25 cellular contexts compared by ENCODE assay signal in the genomic region with DNA sequence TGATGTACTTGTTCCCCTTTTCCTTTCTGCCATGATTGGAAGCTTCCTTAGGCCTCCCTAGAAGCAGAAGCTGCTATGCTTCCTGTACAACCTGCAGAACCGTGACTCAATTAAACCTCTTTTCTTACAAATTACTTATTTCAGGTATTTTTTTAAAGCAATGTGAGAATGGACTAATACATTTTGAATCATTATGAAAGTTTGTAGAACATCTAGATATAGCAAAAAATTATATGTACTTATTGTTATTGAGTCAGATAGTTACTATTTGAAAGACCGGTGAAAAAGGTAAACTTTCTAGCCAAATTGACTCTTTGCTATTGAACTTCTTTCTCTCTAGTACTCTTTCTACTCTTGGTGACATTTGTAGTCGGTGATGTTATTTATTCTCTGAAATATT.
A peak's percentile ranks its signal among the peaks of the same experiment; 100 is the strongest.
DNase-seq lines count a peak whose midpoint lies in the region; ATAC-seq, FAIRE-seq and TF ChIP-seq lines count a peak whose summit lies in the region.
"Had no signal": no experiment of that assay in that cellular context is flagged by ENCODE, and none has a peak within 500 bp of the region (broad histone marks: within the 10 kb centered on the region; RNA-seq: fewer than 3 reads in every experiment).

No MANE protein-coding gene starts in this region.

- TF ChIP-seq EP300 in GM12878 (IDR thresholded peaks at IDR 0.05; ENCODE audit: borderline replicate concordance in 1 of 2, control insufficient read depth in 1 of 2, low read depth in 2 of 2, low read length in 2 of 2), result no peak

- POLR2A ChIA-PET in GM12878 (lab: Charles Lee), result no interaction called here

- H3K27ac ChIP-seq in GM12878 (ENCODE audit: control insufficient read depth, insufficient read depth), result no peak overlapping the region
- no peak overlapping the region for H3K27ac ChIP-seq in heart left ventricle
- H3K27ac ChIP-seq: A549; BLaER1 treated with 17β-estradiol and CSF1 and Interleukin-3, amounts not matched to agents 10 nM and 100 nM had no signal

- in situ Hi-C loops in GM12878 (cut with MboI), result no loop called here

- H3K9ac ChIP-seq in GM12878 (ENCODE audit: control insufficient read depth, insufficient read depth, low read length), result no peak overlapping the region
- H3K9ac ChIP-seq: BLaER1 treated with 17β-estradiol and CSF1 and Interleukin-3, amounts not matched to agents 10 nM and 100 nM had no signal

- H3K4me2 ChIP-seq in GM12878 (ENCODE audit: control insufficient read depth, insufficient read depth), result no peak overlapping the region
- H3K4me2 ChIP-seq: A549; BLaER1 treated with 17β-estradiol and CSF1 and Interleukin-3, amounts not matched to agents 10 nM and 100 nM had no signal

- H3K4me1 Mint-ChIP-seq in activated naive CD4-positive, alpha-beta T cell treated with anti-CD3 and anti-CD28 coated beads, Interleukin-2, amount 10 ng/mL, durations not matched to agents 7 days and 5 days, result no peaks in the 10 kb centered on the region
- H3K4me1 Mint-ChIP-seq: CD8-positive, alpha-beta memory T cell had no signal

- no peaks in the 10 kb centered on the region for H3K36me3 ChIP-seq in GM12878 (ENCODE audit: control insufficient read depth in 2 of 2, insufficient read depth in 2 of 2, low read length in 1 of 2)
- H3K36me3 ChIP-seq in heart left ventricle, result no peaks in the 10 kb centered on the region
- H3K36me3 ChIP-seq: BE2C; BLaER1 treated with 17β-estradiol and CSF1 and Interleukin-3, amounts not matched to agents 10 nM and 100 nM had no signal

- no peaks in the 10 kb centered on the region for H3K27me3 Mint-ChIP-seq in activated naive CD4-positive, alpha-beta T cell treated with anti-CD3 and anti-CD28 coated beads, Interleukin-2, amount 10 ng/mL, durations not matched to agents 7 days and 5 days
- H3K27me3 Mint-ChIP-seq: CD4-positive, alpha-beta T cell; CD8-positive, alpha-beta memory T cell had no signal

- no peak for TF ChIP-seq RAD21 in GM12878 (IDR thresholded peaks at IDR 0.05; ENCODE audit: insufficient read depth, low read depth, low read length)

- SMC1A ChIA-PET in GM12878 (lab: Charles Lee; ENCODE audit: uncharacterized antibody, unreplicated experiment), result no interaction called here

- intact Hi-C loops in GM12878 (cut with micrococcal nuclease; ENCODE audit: unreplicated experiment), result no loop called here
- intact Hi-C loops in heart left ventricle (cut with DNase I), result no loop called here

- CTCF ChIA-PET in activated naive CD4-positive, alpha-beta T cell treated with anti-CD3 and anti-CD28 coated beads, Interleukin-2, amount 10 ng/mL, durations not matched to agents 7 days and 5 days (lab: Charles Lee), result no interaction called here
- CTCF ChIA-PET in GM12878 (lab: Yijun Ruan, JAX), result no interaction called here

- no peak for DNase-seq in activated naive CD4-positive, alpha-beta T cell treated with anti-CD3 and anti-CD28 coated beads, Interleukin-2, amount 10 ng/mL, durations not matched to agents 7 days and 5 days
- DNase-seq in activated naive CD4-positive, alpha-beta T cell treated with anti-CD3 and anti-CD28 coated beads, Interleukin-2, amount 50 U/mL, for 72 hours (ENCODE audit: low spot score in 2 of 2), result no peak
- peak; percentile 41 for DNase-seq in MV-4-11 (lab: John Stamatoyannopoulos, UW)
- DNase-seq in GM12878 (ENCODE audit: low read depth, low spot score), result no peak
- no peak for DNase-seq in heart left ventricle
- DNase-seq: 8988T; ACHN; AML-193; BE2C; CD4-positive, alpha-beta T cell; DMS 273 treated with DMSO at 0.1 percent for 48 hours; DMS79; EL; GDM1; H7; HCEC 1CT had no signal

- no peaks in the 10 kb centered on the region for H4K20me1 ChIP-seq in GM12878 (ENCODE audit: control insufficient read depth, insufficient read depth)
- H4K20me1 ChIP-seq: BLaER1 treated with 17β-estradiol and CSF1 and Interleukin-3, amounts not matched to agents 10 nM and 100 nM had no signal

- RAD21 ChIA-PET in GM12878 (lab: Charles Lee; ENCODE audit: unreplicated experiment), result no interaction called here

- H3K27me3 ChIP-seq in GM12878 (replicated peaks in 1 of 2; ENCODE audit: control insufficient read depth in 2 of 2, insufficient read depth in 2 of 2, low read length in 1 of 2), result no peaks in the 10 kb centered on the region
- no peaks in the 10 kb centered on the region for H3K27me3 ChIP-seq in heart left ventricle
- H3K27me3 ChIP-seq: BE2C; BLaER1 treated with 17β-estradiol and CSF1 and Interleukin-3, amounts not matched to agents 10 nM and 100 nM had no signal

- H3K4me3 Mint-ChIP-seq in activated naive CD4-positive, alpha-beta T cell treated with anti-CD3 and anti-CD28 coated beads, Interleukin-2, amount 10 ng/mL, durations not matched to agents 7 days and 5 days, result no peak overlapping the region
- H3K4me3 Mint-ChIP-seq: CD14-positive monocyte; CD4-positive, alpha-beta T cell; CD8-positive, alpha-beta memory T cell had no signal

- H3K9me3 Mint-ChIP-seq in activated naive CD4-positive, alpha-beta T cell treated with anti-CD3 and anti-CD28 coated beads, Interleukin-2, amount 10 ng/mL, durations not matched to agents 7 days and 5 days, result peaks cover 2% of the 10 kb centered on the region
- H3K9me3 Mint-ChIP-seq in activated naive CD4-positive, alpha-beta T cell treated with anti-CD3 and anti-CD28 coated beads, Interleukin-2, amount 50 U/mL, for 72 hours, result peaks cover 6 to 19% of the 10 kb centered on the region in 2 donors
- H3K9me3 Mint-ChIP-seq: CD4-positive, alpha-beta T cell had no signal

- H3K4me3 ChIP-seq in GM12878 (no peak overlapping the region), heart left ventricle (no peak overlapping the region)
- H3K4me3 ChIP-seq: A549; BLaER1 treated with 17β-estradiol and CSF1 and Interleukin-3, amounts not matched to agents 10 nM and 100 nM had no signal

- WGBS in GM12878 (ENCODE audit: insufficient coverage, insufficient replicate concordance, low lambda C conversion rate, missing lambda C conversion rate), result 6% methylated on average over 3 of the region's 3 CpGs
- WGBS in heart left ventricle, 4 donors, result 83 to 90% (median 86%) methylated on average over 3 of the region's 3 CpGs

- no peak overlapping the region for H2AFZ ChIP-seq in GM12878 (ENCODE audit: control insufficient read depth, low read depth, low read length)

- no peak for FAIRE-seq in GM12878 (lab: Jason Lieb, UNC)
- FAIRE-seq: A549, D721Med, GM12891, GM18507, H1 had no signal

- peak overlapping the region; percentile 35 for H3K27ac Mint-ChIP-seq in activated naive CD4-positive, alpha-beta T cell treated with anti-CD3 and anti-CD28 coated beads, Interleukin-2, amount 10 ng/mL, durations not matched to agents 7 days and 5 days
- no peak overlapping the region for H3K27ac Mint-ChIP-seq in activated naive CD4-positive, alpha-beta T cell treated with anti-CD3 and anti-CD28 coated beads, Interleukin-2, amount 50 U/mL, for 72 hours
- H3K27ac Mint-ChIP-seq: CD14-positive monocyte; CD4-positive, alpha-beta T cell; CD8-positive, alpha-beta memory T cell had no signal

- BruUV-seq in GM12878 (replicated peaks; lab: Mats Ljungman, UMichigan), result no TSS peak

- H3K36me3 Mint-ChIP-seq in activated naive CD4-positive, alpha-beta T cell treated with anti-CD3 and anti-CD28 coated beads, Interleukin-2, amount 10 ng/mL, durations not matched to agents 7 days and 5 days, result no peaks in the 10 kb centered on the region
- H3K36me3 Mint-ChIP-seq in activated naive CD4-positive, alpha-beta T cell treated with anti-CD3 and anti-CD28 coated beads, Interleukin-2, amount 50 U/mL, for 72 hours, result no peaks in the 10 kb centered on the region
- H3K36me3 Mint-ChIP-seq: CD14-positive monocyte; CD8-positive, alpha-beta memory T cell had no signal

- TF ChIP-seq POLR2A in GM12878 (IDR thresholded peaks at IDR 0.05; ENCODE audit: low read depth, low read length), result no peak
- TF ChIP-seq POLR2A in heart left ventricle (IDR thresholded peaks at IDR 0.05), result no peak

- TF ChIP-seq CTCF in GM12878 (IDR thresholded peaks at IDR 0.05 in 2 of 3, conservative IDR thresholded peaks at IDR 0.05 in 1 of 3; ENCODE audit: control insufficient read depth in 2 of 3, extremely low read depth in 1 of 3, insufficient read depth in 1 of 3, low read depth in 3 of 3, low read length in 3 of 3) (no peak), heart left ventricle (IDR thresholded peaks at IDR 0.05) (no peak)

- no peaks in the 10 kb centered on the region for H3K4me1 ChIP-seq in GM12878 (ENCODE audit: control insufficient read depth, insufficient read depth, low read length)
- H3K4me1 ChIP-seq in heart left ventricle, result no peaks in the 10 kb centered on the region
- H3K4me1 ChIP-seq: A549, BE2C had no signal

- no peak for ATAC-seq in activated naive CD4-positive, alpha-beta T cell treated with anti-CD3 and anti-CD28 coated beads, Interleukin-2, amount 50 U/mL, for 72 hours
- ATAC-seq in GM12878, result peak; percentile 31
- no peak for ATAC-seq in GM18870 (IDR thresholded peaks at IDR 0.05; ENCODE audit: unreplicated experiment)
- ATAC-seq in heart left ventricle, result no peak
- ATAC-seq: A549 had no signal

- H3K9me3 ChIP-seq in GM12878 (replicated peaks; ENCODE audit: control insufficient read depth, insufficient read depth, low read length) (no peaks in the 10 kb centered on the region), heart left ventricle (no peaks in the 10 kb centered on the region)
- H3K9me3 ChIP-seq: A549; BE2C; BLaER1 treated with 17β-estradiol and CSF1 and Interleukin-3, amounts not matched to agents 10 nM and 100 nM had no signal

- no peaks in the 10 kb centered on the region for H3K79me2 ChIP-seq in GM12878 (ENCODE audit: control insufficient read depth, insufficient read depth, low read length)

TF ChIP-seq in GM12878, 131 proteins besides CTCF, POLR2A, EP300 and RAD21:
- peak; percentile 51; the same call in 1 of the 2 replicates for TF ChIP-seq JUNB (IDR thresholded peaks at IDR 0.05)
- TF ChIP-seq ZNF207 (IDR thresholded peaks at IDR 0.05; ENCODE audit: borderline replicate concordance), result no peak
